Comparison of ENCODE assay signal across 19 cellular contexts in the genomic region with DNA sequence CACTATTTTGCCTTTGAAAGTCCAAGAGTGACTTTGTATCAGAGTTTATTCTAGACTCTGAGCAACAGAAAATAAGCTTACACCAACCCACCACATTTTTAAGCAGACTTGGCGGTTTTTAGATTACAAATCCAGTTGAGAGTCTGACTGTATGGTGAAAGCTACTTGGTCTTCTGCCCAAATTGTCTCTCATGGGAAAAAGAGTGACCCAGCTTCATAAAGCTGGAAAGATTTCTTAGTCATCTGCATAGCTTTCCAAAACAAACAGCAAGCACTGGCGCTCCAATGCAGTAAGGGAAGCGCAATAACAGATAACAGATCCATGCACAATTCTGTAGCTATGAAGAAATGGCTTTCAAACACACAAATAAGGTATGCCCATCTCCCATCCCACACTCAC. TPM values are rescaled to one million over a fixed set of nuclear protein-coding genes. Genes with fewer than 3 reads are reported as not detected.
DNase-seq lines count a peak whose midpoint lies in the region; ATAC-seq and TF ChIP-seq lines count a peak whose summit lies in the region.
"Had no signal": no experiment of that assay in that cellular context is flagged by ENCODE, and none has a peak within 500 bp of the region (broad histone marks: within the 10 kb centered on the region; RNA-seq: fewer than 3 reads in every experiment).

No MANE protein-coding gene starts in this region.

- no peak overlapping the region for H3K9ac ChIP-seq in parathyroid adenoma
- H3K9ac ChIP-seq: BLaER1 treated with 17β-estradiol and CSF1 and Interleukin-3, amounts not matched to agents 10 nM and 100 nM had no signal

- H3K4me3 ChIP-seq in HEK293 (ENCODE audit: low read depth, low read length) (no peak overlapping the region), fibroblast of the aortic adventitia (ENCODE audit: low read depth, low read length) (no peak overlapping the region), parathyroid adenoma (ENCODE audit: low read depth, low read length) (no peak overlapping the region), psoas muscle (no peak overlapping the region), BE2C (ENCODE audit: low read depth, low read length) (no peak overlapping the region)
- H3K4me3 ChIP-seq: BLaER1 treated with 17β-estradiol and CSF1 and Interleukin-3, amounts not matched to agents 10 nM and 100 nM; colonic mucosa; tibial artery had no signal

- H3K79me2 ChIP-seq in parathyroid adenoma = no peaks in the 10 kb centered on the region

- H3K27me3 ChIP-seq in parathyroid adenoma (ENCODE audit: control insufficient read depth, insufficient read depth, low read length) = no peaks in the 10 kb centered on the region
- no peaks in the 10 kb centered on the region for H3K27me3 ChIP-seq in psoas muscle (ENCODE audit: insufficient read depth in 3 of 3, low read length in 2 of 3)
- H3K27me3 ChIP-seq in BE2C = no peaks in the 10 kb centered on the region
- H3K27me3 ChIP-seq: BLaER1 treated with 17β-estradiol and CSF1 and Interleukin-3, amounts not matched to agents 10 nM and 100 nM; colonic mucosa; tibial artery had no signal

- no peak for TF ChIP-seq CTCF in HEK293 (tag by site-specific recombination; IDR thresholded peaks at IDR 0.05)
- no peak for TF ChIP-seq CTCF in fibroblast of the aortic adventitia (IDR thresholded peaks at IDR 0.05; ENCODE audit: insufficient read depth, low read length)
- no peak for TF ChIP-seq CTCF in parathyroid adenoma (IDR thresholded peaks at IDR 0.05)
- TF ChIP-seq CTCF in psoas muscle (IDR thresholded peaks at IDR 0.05) = no peak
- no peak for TF ChIP-seq CTCF in BE2C (IDR thresholded peaks at IDR 0.05; ENCODE audit: low read depth, low read length)

- POLR2A ChIA-PET in HEK293 (lab: Yijun Ruan, JAX) = no interaction called here

- peak overlapping the region; percentile 54 for H3K4me2 ChIP-seq in parathyroid adenoma (ENCODE audit: low read length)
- H3K4me2 ChIP-seq: BLaER1 treated with 17β-estradiol and CSF1 and Interleukin-3, amounts not matched to agents 10 nM and 100 nM had no signal

- no peak overlapping the region for H3K27ac ChIP-seq in HEK293 (ENCODE audit: extremely low read depth, low read depth, low read length)
- peak overlapping the region; percentile 0 for H3K27ac ChIP-seq in parathyroid adenoma
- no peak overlapping the region for H3K27ac ChIP-seq in psoas muscle
- H3K27ac ChIP-seq: BLaER1 treated with 17β-estradiol and CSF1 and Interleukin-3, amounts not matched to agents 10 nM and 100 nM; colonic mucosa; HL-60; tibial artery had no signal

- H2AFZ ChIP-seq in parathyroid adenoma = peak overlapping the region; percentile 73

- intact Hi-C loops in psoas muscle (cut with DNase I) = no loop called here

- DNase-seq in astrocyte of the hippocampus (ENCODE audit: low read depth, low spot score) = peak; percentile 93
- peak; percentile 79 for DNase-seq in fibroblast of the aortic adventitia (ENCODE audit: low read depth)
- no peak for DNase-seq in occipital lobe (lab: John Stamatoyannopoulos, UW)
- DNase-seq in psoas muscle = no peak
- no peak for DNase-seq in EL
- DNase-seq in BE2C = no peak
- DNase-seq: activated naive CD4-positive, alpha-beta T cell treated with anti-CD3 and anti-CD28 coated beads, Interleukin-2, amount 50 U/mL, for 16 hours; colonic mucosa; foreskin fibroblast; NCI-H1930; NCI-H69; stimulated activated CD4-positive, alpha-beta T cell treated with anti-CD3 and anti-CD28 coated beads, Interleukin-2, amount 100 ng/mL, for 48 hours had no signal

- CTCF ChIA-PET in HEK293 (lab: Yijun Ruan, JAX) = interaction anchor here (1.1 kb wide), 1 partner anchor 60 kb away, joined by 3 read pairs; no protein-coding TSS in a partner anchor

- no peaks in the 10 kb centered on the region for H3K9me3 ChIP-seq in HEK293 (ENCODE audit: control insufficient read depth, insufficient read depth, low read depth, low read length)
- no peaks in the 10 kb centered on the region for H3K9me3 ChIP-seq in parathyroid adenoma (ENCODE audit: control insufficient read depth, low read length)
- H3K9me3 ChIP-seq in psoas muscle = no peaks in the 10 kb centered on the region
- H3K9me3 ChIP-seq in BE2C = no peaks in the 10 kb centered on the region
- H3K9me3 ChIP-seq: BLaER1 treated with 17β-estradiol and CSF1 and Interleukin-3, amounts not matched to agents 10 nM and 100 nM; colonic mucosa; tibial artery had no signal

- WGBS in psoas muscle, 3 donors = 64 to 78% (median 68%) methylated on average over 3 of the region's 3 CpGs

- H3K36me3 ChIP-seq in HEK293 (ENCODE audit: control insufficient read depth in 2 of 2, insufficient read depth in 1 of 2, low read length in 2 of 2) = no peaks in the 10 kb centered on the region
- no peaks in the 10 kb centered on the region for H3K36me3 ChIP-seq in parathyroid adenoma (ENCODE audit: control insufficient read depth, insufficient read depth, low read length)
- H3K36me3 ChIP-seq in psoas muscle (ENCODE audit: insufficient read depth in 1 of 2, low read depth in 1 of 2) = no peaks in the 10 kb centered on the region
- H3K36me3 ChIP-seq in BE2C = no peaks in the 10 kb centered on the region
- H3K36me3 ChIP-seq: BLaER1 treated with 17β-estradiol and CSF1 and Interleukin-3, amounts not matched to agents 10 nM and 100 nM; colonic mucosa; tibial artery had no signal

- ATAC-seq in psoas muscle = no peak
- ATAC-seq: WTC11 had no signal

- no peaks in the 10 kb centered on the region for H3K4me1 ChIP-seq in HEK293 (ENCODE audit: control insufficient read depth, insufficient read depth, low read length)
- peaks cover 8% of the 10 kb centered on the region for H3K4me1 ChIP-seq in parathyroid adenoma
- H3K4me1 ChIP-seq in psoas muscle = no peaks in the 10 kb centered on the region
- H3K4me1 ChIP-seq in BE2C = no peaks in the 10 kb centered on the region
- H3K4me1 ChIP-seq: BLaER1 treated with 17β-estradiol and CSF1 and Interleukin-3, amounts not matched to agents 10 nM and 100 nM; colonic mucosa had no signal

TF ChIP-seq in HEK293, 187 proteins besides CTCF, POLR2A, EP300 and RAD21:
- TF ChIP-seq, protein P1, sequence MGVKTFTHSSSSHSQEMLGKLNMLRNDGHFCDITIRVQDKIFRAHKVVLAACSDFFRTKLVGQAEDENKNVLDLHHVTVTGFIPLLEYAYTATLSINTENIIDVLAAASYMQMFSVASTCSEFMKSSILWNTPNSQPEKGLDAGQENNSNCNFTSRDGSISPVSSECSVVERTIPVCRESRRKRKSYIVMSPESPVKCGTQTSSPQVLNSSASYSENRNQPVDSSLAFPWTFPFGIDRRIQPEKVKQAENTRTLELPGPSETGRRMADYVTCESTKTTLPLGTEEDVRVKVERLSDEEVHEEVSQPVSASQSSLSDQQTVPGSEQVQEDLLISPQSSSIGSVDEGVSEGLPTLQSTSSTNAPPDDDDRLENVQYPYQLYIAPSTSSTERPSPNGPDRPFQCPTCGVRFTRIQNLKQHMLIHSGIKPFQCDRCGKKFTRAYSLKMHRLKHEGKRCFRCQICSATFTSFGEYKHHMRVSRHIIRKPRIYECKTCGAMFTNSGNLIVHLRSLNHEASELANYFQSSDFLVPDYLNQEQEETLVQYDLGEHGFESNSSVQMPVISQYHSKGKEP (tag by site-specific recombination; IDR thresholded peaks at IDR 0.05) = peak; percentile 95
- 0 out of 2 replicates have a peak, but pooled peaks have one; percentile 7 for TF ChIP-seq ZNF549 (tag by site-specific recombination; IDR thresholded peaks at IDR 0.05)
- TF ChIP-seq ZNF785 (tag by site-specific recombination; IDR thresholded peaks at IDR 0.05) = no peak

RNA-seq across cellular contexts. Expression of a gene that starts 7.1 kb away (rescaled TPM):
- total RNA-seq in fibroblast of the aortic adventitia (ENCODE audit: low replicate concordance) (not detected in 2 replicates), occipital lobe (0.16 TPM), psoas muscle (not detected)
- not detected for polyA plus RNA-seq in psoas muscle
- polyA plus RNA-seq in BE2C (2012; ENCODE audit: insufficient read depth, insufficient read length, low read depth) = 0.15 TPM
- total RNA-seq: colonic mucosa, pulmonary artery endothelial cell had no signal

RNA-seq across cellular contexts. Expression of a gene that starts 51.5 kb away (rescaled TPM):
- not detected in 2 replicates for total RNA-seq in fibroblast of the aortic adventitia (ENCODE audit: low replicate concordance)
- total RNA-seq in occipital lobe = not detected
- total RNA-seq in psoas muscle = not detected
- polyA plus RNA-seq in psoas muscle = not detected
- not detected for polyA plus RNA-seq in BE2C (2012; ENCODE audit: insufficient read depth, insufficient read length, low read depth)
- total RNA-seq: pulmonary artery endothelial cell, WTC11 had no signal

Comparison
In these comparisons a context has a peak if more than half of its experiments do, and no peak if none do; other contexts are left out.
1. DNase-seq: peak in astrocyte of the hippocampus (single experiment) and fibroblast of the aortic adventitia (single experiment); none in occipital lobe (single experiment), psoas muscle (0 of 2), EL (single experiment) and BE2C (single experiment).